8 cellular contexts compared by ENCODE assay signal in the genomic region with DNA sequence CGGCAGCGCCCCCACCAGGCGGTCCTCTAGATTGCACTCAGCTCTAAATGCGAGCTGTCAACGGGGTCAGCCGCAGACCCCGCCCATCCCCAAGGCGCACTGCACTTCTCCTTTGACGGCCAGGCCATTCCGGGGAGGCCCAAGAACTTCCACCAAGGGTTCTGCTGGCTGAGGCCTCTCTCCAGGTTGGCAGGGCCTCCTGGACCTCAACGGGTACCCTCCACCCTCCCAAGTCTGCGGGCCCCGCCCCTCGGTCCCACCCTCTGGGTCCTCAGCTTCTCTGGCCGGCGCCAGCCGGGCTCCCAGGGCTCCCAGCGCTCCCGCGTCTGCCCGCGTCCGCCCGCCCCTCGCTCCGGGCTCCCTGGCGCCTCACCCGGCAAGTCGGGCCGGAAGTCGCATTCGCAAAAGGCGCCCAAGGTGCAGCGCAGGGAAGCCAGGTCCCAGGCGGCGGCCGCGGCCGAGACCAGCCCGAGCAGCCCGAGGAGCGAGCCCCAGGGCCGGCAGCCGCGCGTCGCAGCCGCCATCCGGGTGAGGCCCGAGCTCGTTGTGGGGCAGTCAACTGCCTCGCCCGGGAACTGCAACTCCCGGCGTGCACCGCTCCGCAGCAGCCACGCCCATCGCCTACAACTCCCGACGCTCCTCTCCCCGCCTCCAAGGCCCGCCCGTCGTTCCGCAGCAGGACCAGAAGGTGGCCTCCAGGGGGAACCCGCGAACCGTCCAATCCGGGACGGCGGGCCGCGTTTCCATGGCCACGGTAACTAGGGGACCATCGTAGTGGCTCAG. TPM values are rescaled to one million over a fixed set of nuclear protein-coding genes. Genes with fewer than 3 reads are reported as not detected.
DNase-seq lines count a peak whose midpoint lies in the region; FAIRE-seq and TF ChIP-seq lines count a peak whose summit lies in the region.

TOR2A (minus strand) TSS at position 548 of the 783 bp plus-strand sequence; CDS start at position 524, 24 bp downstream.

- peak; percentile 92 for TF ChIP-seq EP300 in neural cell (conservative IDR thresholded peaks at IDR 0.05; ENCODE audit: poor library complexity, severe bottlenecking)
- no peak for TF ChIP-seq EP300 in stomach (IDR thresholded peaks at IDR 0.05)

- H2AFZ ChIP-seq in H9 (ENCODE audit: low read length), result no peak within 1 kb of the TSS
- peak within 1 kb of the TSS; percentile 59 for H2AFZ ChIP-seq in neural cell (ENCODE audit: low read depth, low read length)

- peak within 1 kb of the TSS; percentile 85; the same call in 1 of the 2 replicates for H3K14ac ChIP-seq in H9 (ENCODE audit: insufficient read depth, low read length)

- H3K9me3 Mint-ChIP-seq in H9, result no peaks in the 10 kb centered on the region

- peak in 1 of 4 donors; percentile 45 for TF ChIP-seq POLR2A in stomach (IDR thresholded peaks at IDR 0.05)

- H2BK5ac ChIP-seq in H9 (ENCODE audit: insufficient read length, low read length), result no peak within 1 kb of the TSS

- peak; percentile 93 for TF ChIP-seq CTCF in H9 (conservative IDR thresholded peaks at IDR 0.05)
- TF ChIP-seq CTCF in fibroblast of the aortic adventitia (IDR thresholded peaks at IDR 0.05; ENCODE audit: insufficient read depth, low read length), result peak; percentile 91
- peak; percentile 99 for TF ChIP-seq CTCF in neural cell (IDR thresholded peaks at IDR 0.05; ENCODE audit: poor library complexity, severe bottlenecking)
- TF ChIP-seq CTCF in stomach (IDR thresholded peaks at IDR 0.05), result peak in 6 of 7 experiments; percentile 69 to 99 (median 90)

- H3K4me2 ChIP-seq in H9 (ENCODE audit: insufficient read depth, insufficient read length, low read length) (peak within 1 kb of the TSS; percentile 34), neural cell (ENCODE audit: low read length) (peak within 1 kb of the TSS; percentile 89)

- peaks cover 9 to 10% of the 10 kb centered on the region in 2 experiments for H3K4me1 Mint-ChIP-seq in H9

- no peaks in the 10 kb centered on the region; a peak in 1 of 7 replicates for H3K36me3 Mint-ChIP-seq in H9 (ENCODE audit: insufficient read depth in 1 of 3, low read depth in 3 of 3)

- H3K9ac ChIP-seq in H9 (ENCODE audit: extremely low read depth, insufficient read length, low read length) (no peak within 1 kb of the TSS), neural cell (ENCODE audit: low read length) (peak within 1 kb of the TSS; percentile 95)

- H3K27me3 ChIP-seq in H9 (ENCODE audit: insufficient read depth, low read length) (no peaks in the 10 kb centered on the region), neural cell (ENCODE audit: insufficient read depth, low read depth, low read length) (no peaks in the 10 kb centered on the region), stomach (no peaks in the 10 kb centered on the region)

- peak; percentile 98 for DNase-seq in H9
- peak; percentile 96 for DNase-seq in M059J (ENCODE audit: low read depth)
- DNase-seq in SHP77 (lab: John Stamatoyannopoulos, UW), result peak; percentile 96 to 97
- peak; percentile 96 for DNase-seq in activated effector memory CD4-positive, alpha-beta T cell treated with Interleukin-2 at 50 U/mL for 16 hours
- peak; percentile 95 for DNase-seq in fibroblast of the aortic adventitia (ENCODE audit: low read depth)
- peak; percentile 97 for DNase-seq in stomach

- no peaks in the 10 kb centered on the region for H3F3A ChIP-seq in neural cell (ENCODE audit: insufficient read depth, low read length, poor library complexity, severe bottlenecking)

- H3K27ac Mint-ChIP-seq in H9, result peak within 1 kb of the TSS in 1 of 3 experiments; percentile 77; a peak in 2 of 7 replicates

- H2BK120ac ChIP-seq in H9 (ENCODE audit: low read depth, low read length, poor library complexity, severe bottlenecking), result peak within 1 kb of the TSS; percentile 54

- peaks cover 15% of the 10 kb centered on the region for H3K27me3 Mint-ChIP-seq in H9 (ENCODE audit: low read depth)

- no peaks in the 10 kb centered on the region for H4K20me1 ChIP-seq in H9 (ENCODE audit: control insufficient read depth, insufficient read depth, insufficient read length)
- H4K20me1 ChIP-seq in neural cell (ENCODE audit: insufficient read depth), result no peaks in the 10 kb centered on the region

- peak within 1 kb of the TSS; percentile 92 for H2BK20ac ChIP-seq in H9 (ENCODE audit: low read depth, low read length, poor library complexity, severe bottlenecking)

- no peak within 1 kb of the TSS for H3K23ac ChIP-seq in H9 (ENCODE audit: insufficient read length, low read depth, low read length)

- intact Hi-C loops in stomach (cut with DNase I; ENCODE audit: low total_unique reads), result loop anchor here (5.0 kb wide), 2 partner anchors 47 to 143 kb away; no protein-coding TSS in a partner anchor

- H3K18ac ChIP-seq in H9 (ENCODE audit: insufficient read length, low read depth, low read length), result peak within 1 kb of the TSS; percentile 89

- H4K5ac ChIP-seq in H9 (ENCODE audit: insufficient read length, low read depth, low read length), result no peak within 1 kb of the TSS

- WGBS in H9 (ENCODE audit: extremely low coverage, insufficient read length, low lambda C conversion rate), result no CpG with 5 or more reads among the region's 76 CpGs
- 0 to 2% (median 1%) methylated on average over 20 to 76 of the region's 76 CpGs for WGBS in stomach, 5 donors

- H2BK12ac ChIP-seq in H9 (ENCODE audit: insufficient read length, low read depth, low read length), result no peak within 1 kb of the TSS

- no peaks in the 10 kb centered on the region for H3K79me2 ChIP-seq in H9 (ENCODE audit: insufficient read depth, low read length)
- peaks cover 3% of the 10 kb centered on the region for H3K79me2 ChIP-seq in neural cell (replicated peaks; ENCODE audit: insufficient read depth, low read length)

- H3K27ac ChIP-seq in H9 (ENCODE audit: insufficient read length, low read depth, low read length) (no peak within 1 kb of the TSS), neural cell (ENCODE audit: low read length) (peak within 1 kb of the TSS; percentile 97), stomach (peak within 1 kb of the TSS; percentile 96 to 99 (median 97))

- no peak within 1 kb of the TSS for H4K8ac ChIP-seq in H9 (replicated peaks; ENCODE audit: insufficient read length, low read depth, low read length)

- no peak within 1 kb of the TSS for H4K91ac ChIP-seq in H9 (ENCODE audit: insufficient read length, low read depth, low read length)

- H3K9me2 ChIP-seq in neural cell (ENCODE audit: insufficient read depth, low read length), result no peaks in the 10 kb centered on the region

- TF ChIP-seq RAD21 in neural cell (conservative IDR thresholded peaks at IDR 0.05), result peak; percentile 93

- H3K4ac ChIP-seq in H9 (ENCODE audit: low read depth, low read length), result peak within 1 kb of the TSS; percentile 15

- H3K4me3 Mint-ChIP-seq in H9, result peak within 1 kb of the TSS; percentile 70 to 89

- H2BK15ac ChIP-seq in H9 (ENCODE audit: low read depth, low read length), result no peak within 1 kb of the TSS

- H3K79me1 ChIP-seq in H9 (ENCODE audit: insufficient read depth, low read depth, low read length, poor library complexity, severe bottlenecking), result no peaks in the 10 kb centered on the region

- H3K23me2 ChIP-seq in H9 (ENCODE audit: insufficient read length, low read depth, low read length, poor library complexity, severe bottlenecking), result no peaks in the 10 kb centered on the region

- H3K4me3 ChIP-seq in fibroblast of the aortic adventitia (ENCODE audit: low read depth, low read length) (peak within 1 kb of the TSS; percentile 78), neural cell (ENCODE audit: low read length) (peak within 1 kb of the TSS; percentile 90), stomach (peak within 1 kb of the TSS; percentile 70 to 78 (median 76))

- peak within 1 kb of the TSS; percentile 0 for H3T11ph ChIP-seq in H9 (ENCODE audit: low read length)

- no peaks in the 10 kb centered on the region for H3K36me3 ChIP-seq in neural cell (ENCODE audit: insufficient read depth, low read length)
- H3K36me3 ChIP-seq in stomach, result peaks cover 18 to 49% (median 40%) of the 10 kb centered on the region in 4 donors

- H3K56ac ChIP-seq in H9 (ENCODE audit: insufficient read length, low read depth, low read length), result no peak within 1 kb of the TSS

- no peak within 1 kb of the TSS for H2AK5ac ChIP-seq in H9 (ENCODE audit: insufficient read length, low read length)

- H3K4me1 ChIP-seq in H9 (ENCODE audit: insufficient read depth, low read length), result no peaks in the 10 kb centered on the region
- H3K4me1 ChIP-seq in stomach, result peaks cover 7 to 23% (median 20%) of the 10 kb centered on the region in 4 donors

- H3K9me3 ChIP-seq in H9 (ENCODE audit: control insufficient read depth, low read depth, low read length) (no peaks in the 10 kb centered on the region), neural cell (ENCODE audit: low read length) (no peaks in the 10 kb centered on the region), stomach (no peaks in the 10 kb centered on the region)

- peak; percentile 90 for FAIRE-seq in G401.6 (lab: Jason Lieb, UNC)

TF ChIP-seq in neural cell, 6 proteins besides CTCF, POLR2A, EP300 and RAD21 (continues in another document):
- TF ChIP-seq SMC3 (conservative IDR thresholded peaks at IDR 0.05; ENCODE audit: poor library complexity), result peak; percentile 90
- peak; percentile 95 for TF ChIP-seq MXI1 (conservative IDR thresholded peaks at IDR 0.05; ENCODE audit: poor library complexity, severe bottlenecking)
- TF ChIP-seq EZH2 (IDR thresholded peaks at IDR 0.05; ENCODE audit: borderline replicate concordance, insufficient read depth, low read length, poor library complexity, severe bottlenecking), result no peak

RNA-seq across cellular contexts. Expression of gene TOR2A, which starts in this region (rescaled TPM):
- total RNA-seq in H9 (2021) (13.2 and 16.3 TPM in 2 replicates), fibroblast of the aortic adventitia (ENCODE audit: low replicate concordance) (1.2 and 4.8 TPM in 2 replicates), stomach (10 to 100 TPM in 3 of 5 donors, 1 to 10 TPM in 2; 5.0 to 87.8 (median 14.6) TPM)
- total RNA-seq in M059J (2014; rRNA removed; shearing (Covaris generic)), result 10.4 and 12.3 TPM in 2 replicates
- polyA plus RNA-seq in neural cell (54.1 and 59.7 TPM in 2 replicates), stomach (10 to 100 TPM in 1 of 3 donors, 1 to 10 TPM in 2; 6.1 to 12.4 (median 9.7) TPM)
- polyA minus RNA-seq in neural cell, result 19.9 and 22.4 TPM in 2 replicates
